8 cellular contexts compared by ENCODE assay signal in genomic region chr6:27688014-27688586, GRCh38.
DNase-seq lines count a peak whose midpoint lies in the region; ATAC-seq and TF ChIP-seq lines count a peak whose summit lies in the region.

No MANE protein-coding gene starts in this region.

- intact Hi-C loops in left colon (cut with DNase I, micrococcal nuclease) = no loop called here

- H3K4me3 Mint-ChIP-seq in WTC11 = peak overlapping the region; percentile 92
- H3K4me3 Mint-ChIP-seq in central memory CD8-positive, alpha-beta T cell = peak overlapping the region; percentile 91

- H3K9me3 Mint-ChIP-seq in WTC11 = no peaks in the 10 kb centered on the region
- no peaks in the 10 kb centered on the region for H3K9me3 Mint-ChIP-seq in central memory CD8-positive, alpha-beta T cell

- no peaks in the 10 kb centered on the region for H3K36me3 Mint-ChIP-seq in WTC11
- peaks cover 43% of the 10 kb centered on the region for H3K36me3 Mint-ChIP-seq in central memory CD8-positive, alpha-beta T cell (ENCODE audit: insufficient read depth)

- ATAC-seq in GM18858 (IDR thresholded peaks at IDR 0.05; ENCODE audit: unreplicated experiment) (peak; percentile 51), HG03175 (IDR thresholded peaks at IDR 0.05; ENCODE audit: unreplicated experiment) (peak; percentile 67), WTC11 (peak; percentile 71), left colon (peak; percentile 94)
- ATAC-seq in central memory CD8-positive, alpha-beta T cell (replicated peaks; ENCODE audit: extremely low read depth, poor library complexity, severe bottlenecking) = peak; percentile 81

- H3K4me1 Mint-ChIP-seq in WTC11 = no peaks in the 10 kb centered on the region
- peaks cover 16% of the 10 kb centered on the region for H3K4me1 Mint-ChIP-seq in central memory CD8-positive, alpha-beta T cell

- peaks cover 22% of the 10 kb centered on the region for H3K27me3 Mint-ChIP-seq in WTC11 (ENCODE audit: low read depth)
- no peaks in the 10 kb centered on the region for H3K27me3 Mint-ChIP-seq in central memory CD8-positive, alpha-beta T cell

- TF ChIP-seq CTCF in WTC11 (IDR thresholded peaks at IDR 0.05) = no peak

- peak overlapping the region; percentile 76 for H3K27ac Mint-ChIP-seq in WTC11
- H3K27ac Mint-ChIP-seq in central memory CD8-positive, alpha-beta T cell (ENCODE audit: low read depth) = peak overlapping the region; percentile 100

- DNase-seq in A172 (ENCODE audit: low spot score) (peak; percentile 94), NCI-H226 (peak; percentile 85), WTC11 (ENCODE audit: low spot score) (peak; percentile 90), left colon (peak; percentile 64 to 87)
- DNase-seq in central memory CD8-positive, alpha-beta T cell (ENCODE audit: low spot score in 2 of 2) = peak; percentile 86 to 90
- peak; percentile 76 to 86 for DNase-seq in stimulated activated CD4-positive, alpha-beta T cell treated with anti-CD3 and anti-CD28 coated beads, Interleukin-1b, Interleukin-23, amount 100 ng/mL, for 4 hours (ENCODE audit: low read depth in 2 of 2)

- CTCF ChIA-PET in WTC11 (lab: Charles Lee) = interaction anchor here (0.6 to 2.4 kb wide), 12 partner anchors 18 to 392 kb away, joined by 3 to 13 read pairs (median 4); no protein-coding TSS in a partner anchor

- POLR2A ChIA-PET in WTC11 (lab: Charles Lee) = interaction anchor here (1.0 to 1.2 kb wide), 2 partner anchors 16 to 19 kb away, joined by 3 read pairs; no protein-coding TSS in a partner anchor

TF ChIP-seq in WTC11, 78 proteins besides CTCF, POLR2A, EP300 and RAD21 (continues in another document):
- TF ChIP-seq ETV6 (CRISPR knock-in tag; IDR thresholded peaks at IDR 0.05) (0 out of 2 replicates have a peak, but pooled peaks have one; percentile 35), ZNF263 (CRISPR knock-in tag; IDR thresholded peaks at IDR 0.05; ENCODE audit: low read depth) (no peak), PRRX2 (CRISPR knock-in tag; IDR thresholded peaks at IDR 0.05) (0 out of 2 replicates have a peak, but pooled peaks have one; percentile 40), ATF6 (CRISPR knock-in tag; IDR thresholded peaks at IDR 0.05) (no peak), FOXK1 (CRISPR knock-in tag; IDR thresholded peaks at IDR 0.05) (0 out of 2 replicates have a peak, but pooled peaks have one; percentile 8), GABPB1 (CRISPR knock-in tag; IDR thresholded peaks at IDR 0.05) (peak; percentile 40; the same call in 1 of the 2 replicates), NR3C1 (CRISPR knock-in tag; conservative IDR thresholded peaks at IDR 0.05; ENCODE audit: low read depth) (no peak), MXD4 (CRISPR knock-in tag; IDR thresholded peaks at IDR 0.05; ENCODE audit: borderline replicate concordance) (no peak), ZNF219 (CRISPR knock-in tag; IDR thresholded peaks at IDR 0.05; ENCODE audit: borderline replicate concordance) (no peak), USF1 (CRISPR knock-in tag; IDR thresholded peaks at IDR 0.05) (no peak), ESRRA (CRISPR knock-in tag; IDR thresholded peaks at IDR 0.05; ENCODE audit: borderline replicate concordance) (no peak), CBFB (CRISPR knock-in tag; IDR thresholded peaks at IDR 0.05; ENCODE audit: low read depth) (no peak), NFE2L1 (CRISPR knock-in tag; IDR thresholded peaks at IDR 0.05) (no peak), USF2 (CRISPR knock-in tag; IDR thresholded peaks at IDR 0.05) (no peak), ZNF532 (CRISPR knock-in tag; IDR thresholded peaks at IDR 0.05; ENCODE audit: borderline replicate concordance) (0 out of 2 replicates have a peak, but pooled peaks have one; percentile 77), ZSCAN18 (CRISPR knock-in tag; IDR thresholded peaks at IDR 0.05) (no peak)

Comparison
In these comparisons a context has a peak if more than half of its experiments do, and no peak if none do; other contexts are left out.
1. Peak in every context shown above with its lines: DNase-seq and ATAC-seq.